20 cellular contexts compared by ENCODE assay signal in the genomic region with DNA sequence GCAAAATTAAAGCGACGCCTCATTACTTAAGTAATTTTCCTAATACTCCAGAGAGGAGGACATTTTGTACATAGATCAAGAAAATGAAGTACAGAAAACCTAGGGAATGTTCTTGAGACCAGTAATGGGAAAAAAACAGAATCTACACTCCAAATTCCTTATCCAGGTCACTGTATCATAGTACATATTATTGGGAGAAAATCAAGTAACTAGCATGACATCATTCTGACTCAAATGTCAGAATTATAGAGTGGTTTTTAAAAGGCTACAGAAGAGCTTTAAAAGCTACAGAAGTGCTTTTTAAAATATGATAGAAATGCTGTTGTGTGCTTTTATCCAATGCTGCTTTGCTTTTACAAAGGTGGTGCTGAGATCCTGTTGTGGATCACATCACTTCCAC.
"Had no signal": no experiment of that assay in that cellular context is flagged by ENCODE, and none has a peak within 500 bp of the region (broad histone marks: within the 10 kb centered on the region; RNA-seq: fewer than 3 reads in every experiment).

No MANE protein-coding gene starts in this region.

- H3K4me3 ChIP-seq: ascending aorta, esophagus muscularis mucosa, spleen, thyroid gland had no signal

- DNase-seq: activated CD4-positive, alpha-beta T cell treated with anti-CD3 and anti-CD28 coated beads, Interleukin-2, amount 10 ng/mL, durations not matched to agents 7 days and 5 days; activated CD8-positive, alpha-beta T cell treated with anti-CD3 and anti-CD28 coated beads, Interleukin-2, amount 10 ng/mL, durations not matched to agents 7 days and 5 days; activated effector memory CD4-positive, alpha-beta T cell treated with Interleukin-2 at 50 U/mL for 16 hours; activated naive CD4-positive, alpha-beta T cell treated with anti-CD3 and anti-CD28 coated beads, Interleukin-2, amount 10 ng/mL, durations not matched to agents 7 days and 5 days; activated naive CD8-positive, alpha-beta T cell treated with anti-CD3 and anti-CD28 coated beads, Interleukin-2, amount 50 U/mL, for 24 hours; activated T-cell treated with anti-CD3 and anti-CD28 coated beads, Interleukin-2, amount 50 U/mL, for 4 hours; effector memory CD4-positive, alpha-beta T cell; foreskin keratinocyte; glutamatergic neuron; kidney; mammary epithelial cell; nephron progenitor cell; nucleus accumbens; spleen; stimulated activated CD4-positive, alpha-beta T cell treated with anti-CD3 and anti-CD28 coated beads, Interleukin-4, amount 100 ng/mL, for 4 hours; stimulated activated naive CD4-positive, alpha-beta T cell treated with Interleukin-2 at 50 U/mL for 16 hours; thyroid gland had no signal

- ATAC-seq: activated CD4-positive, CD25-positive, alpha-beta regulatory T cell treated with anti-CD3 and anti-CD28 coated beads, Interleukin-2, amount 50 U/mL, for 24 hours; activated CD8-positive, alpha-beta T cell treated with anti-CD3 and anti-CD28 coated beads, Interleukin-2, amount 10 ng/mL, durations not matched to agents 7 days and 5 days; activated naive CD8-positive, alpha-beta T cell treated with anti-CD3 and anti-CD28 coated beads, Interleukin-2, amount 50 U/mL, for 24 hours; activated T-cell treated with anti-CD3 and anti-CD28 coated beads, Interleukin-2, amount 50 U/mL, for 4 hours; foreskin keratinocyte had no signal
